In genomic region chr2:230901006-230901405, GRCh38 we compare ENCODE assay signal across 2 cellular contexts.
TF ChIP-seq lines count a peak whose summit lies in the region.

No MANE protein-coding gene starts in this region.

TF ChIP-seq in H1, 55 proteins besides CTCF, POLR2A, EP300 and RAD21:
- no peak for TF ChIP-seq CREB1 (IDR thresholded peaks at IDR 0.05)
- no peak for TF ChIP-seq TCF12 (IDR thresholded peaks at IDR 0.05; ENCODE audit: low read depth, low read length)
TF ChIP-seq in H1: peak in this region for 0.

TF ChIP-seq in GM23338, 12 proteins besides CTCF, POLR2A, EP300 and RAD21:
- TF ChIP-seq, protein P1, sequence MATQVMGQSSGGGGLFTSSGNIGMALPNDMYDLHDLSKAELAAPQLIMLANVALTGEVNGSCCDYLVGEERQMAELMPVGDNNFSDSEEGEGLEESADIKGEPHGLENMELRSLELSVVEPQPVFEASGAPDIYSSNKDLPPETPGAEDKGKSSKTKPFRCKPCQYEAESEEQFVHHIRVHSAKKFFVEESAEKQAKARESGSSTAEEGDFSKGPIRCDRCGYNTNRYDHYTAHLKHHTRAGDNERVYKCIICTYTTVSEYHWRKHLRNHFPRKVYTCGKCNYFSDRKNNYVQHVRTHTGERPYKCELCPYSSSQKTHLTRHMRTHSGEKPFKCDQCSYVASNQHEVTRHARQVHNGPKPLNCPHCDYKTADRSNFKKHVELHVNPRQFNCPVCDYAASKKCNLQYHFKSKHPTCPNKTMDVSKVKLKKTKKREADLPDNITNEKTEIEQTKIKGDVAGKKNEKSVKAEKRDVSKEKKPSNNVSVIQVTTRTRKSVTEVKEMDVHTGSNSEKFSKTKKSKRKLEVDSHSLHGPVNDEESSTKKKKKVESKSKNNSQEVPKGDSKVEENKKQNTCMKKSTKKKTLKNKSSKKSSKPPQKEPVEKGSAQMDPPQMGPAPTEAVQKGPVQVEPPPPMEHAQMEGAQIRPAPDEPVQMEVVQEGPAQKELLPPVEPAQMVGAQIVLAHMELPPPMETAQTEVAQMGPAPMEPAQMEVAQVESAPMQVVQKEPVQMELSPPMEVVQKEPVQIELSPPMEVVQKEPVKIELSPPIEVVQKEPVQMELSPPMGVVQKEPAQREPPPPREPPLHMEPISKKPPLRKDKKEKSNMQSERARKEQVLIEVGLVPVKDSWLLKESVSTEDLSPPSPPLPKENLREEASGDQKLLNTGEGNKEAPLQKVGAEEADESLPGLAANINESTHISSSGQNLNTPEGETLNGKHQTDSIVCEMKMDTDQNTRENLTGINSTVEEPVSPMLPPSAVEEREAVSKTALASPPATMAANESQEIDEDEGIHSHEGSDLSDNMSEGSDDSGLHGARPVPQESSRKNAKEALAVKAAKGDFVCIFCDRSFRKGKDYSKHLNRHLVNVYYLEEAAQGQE (IDR thresholded peaks at IDR 0.05; ENCODE audit: unreplicated experiment), result no peak
- TF ChIP-seq NANOG (IDR thresholded peaks at IDR 0.05; ENCODE audit: borderline replicate concordance) (no peak), EZH2 (IDR thresholded peaks at IDR 0.05; ENCODE audit: low read depth, unreplicated experiment) (no peak), JUNB (IDR thresholded peaks at IDR 0.05; ENCODE audit: unreplicated experiment) (no peak), CREB1 (CRISPR knock-in tag; IDR thresholded peaks at IDR 0.05; ENCODE audit: low read depth) (no peak)
- TF ChIP-seq, protein P2, sequence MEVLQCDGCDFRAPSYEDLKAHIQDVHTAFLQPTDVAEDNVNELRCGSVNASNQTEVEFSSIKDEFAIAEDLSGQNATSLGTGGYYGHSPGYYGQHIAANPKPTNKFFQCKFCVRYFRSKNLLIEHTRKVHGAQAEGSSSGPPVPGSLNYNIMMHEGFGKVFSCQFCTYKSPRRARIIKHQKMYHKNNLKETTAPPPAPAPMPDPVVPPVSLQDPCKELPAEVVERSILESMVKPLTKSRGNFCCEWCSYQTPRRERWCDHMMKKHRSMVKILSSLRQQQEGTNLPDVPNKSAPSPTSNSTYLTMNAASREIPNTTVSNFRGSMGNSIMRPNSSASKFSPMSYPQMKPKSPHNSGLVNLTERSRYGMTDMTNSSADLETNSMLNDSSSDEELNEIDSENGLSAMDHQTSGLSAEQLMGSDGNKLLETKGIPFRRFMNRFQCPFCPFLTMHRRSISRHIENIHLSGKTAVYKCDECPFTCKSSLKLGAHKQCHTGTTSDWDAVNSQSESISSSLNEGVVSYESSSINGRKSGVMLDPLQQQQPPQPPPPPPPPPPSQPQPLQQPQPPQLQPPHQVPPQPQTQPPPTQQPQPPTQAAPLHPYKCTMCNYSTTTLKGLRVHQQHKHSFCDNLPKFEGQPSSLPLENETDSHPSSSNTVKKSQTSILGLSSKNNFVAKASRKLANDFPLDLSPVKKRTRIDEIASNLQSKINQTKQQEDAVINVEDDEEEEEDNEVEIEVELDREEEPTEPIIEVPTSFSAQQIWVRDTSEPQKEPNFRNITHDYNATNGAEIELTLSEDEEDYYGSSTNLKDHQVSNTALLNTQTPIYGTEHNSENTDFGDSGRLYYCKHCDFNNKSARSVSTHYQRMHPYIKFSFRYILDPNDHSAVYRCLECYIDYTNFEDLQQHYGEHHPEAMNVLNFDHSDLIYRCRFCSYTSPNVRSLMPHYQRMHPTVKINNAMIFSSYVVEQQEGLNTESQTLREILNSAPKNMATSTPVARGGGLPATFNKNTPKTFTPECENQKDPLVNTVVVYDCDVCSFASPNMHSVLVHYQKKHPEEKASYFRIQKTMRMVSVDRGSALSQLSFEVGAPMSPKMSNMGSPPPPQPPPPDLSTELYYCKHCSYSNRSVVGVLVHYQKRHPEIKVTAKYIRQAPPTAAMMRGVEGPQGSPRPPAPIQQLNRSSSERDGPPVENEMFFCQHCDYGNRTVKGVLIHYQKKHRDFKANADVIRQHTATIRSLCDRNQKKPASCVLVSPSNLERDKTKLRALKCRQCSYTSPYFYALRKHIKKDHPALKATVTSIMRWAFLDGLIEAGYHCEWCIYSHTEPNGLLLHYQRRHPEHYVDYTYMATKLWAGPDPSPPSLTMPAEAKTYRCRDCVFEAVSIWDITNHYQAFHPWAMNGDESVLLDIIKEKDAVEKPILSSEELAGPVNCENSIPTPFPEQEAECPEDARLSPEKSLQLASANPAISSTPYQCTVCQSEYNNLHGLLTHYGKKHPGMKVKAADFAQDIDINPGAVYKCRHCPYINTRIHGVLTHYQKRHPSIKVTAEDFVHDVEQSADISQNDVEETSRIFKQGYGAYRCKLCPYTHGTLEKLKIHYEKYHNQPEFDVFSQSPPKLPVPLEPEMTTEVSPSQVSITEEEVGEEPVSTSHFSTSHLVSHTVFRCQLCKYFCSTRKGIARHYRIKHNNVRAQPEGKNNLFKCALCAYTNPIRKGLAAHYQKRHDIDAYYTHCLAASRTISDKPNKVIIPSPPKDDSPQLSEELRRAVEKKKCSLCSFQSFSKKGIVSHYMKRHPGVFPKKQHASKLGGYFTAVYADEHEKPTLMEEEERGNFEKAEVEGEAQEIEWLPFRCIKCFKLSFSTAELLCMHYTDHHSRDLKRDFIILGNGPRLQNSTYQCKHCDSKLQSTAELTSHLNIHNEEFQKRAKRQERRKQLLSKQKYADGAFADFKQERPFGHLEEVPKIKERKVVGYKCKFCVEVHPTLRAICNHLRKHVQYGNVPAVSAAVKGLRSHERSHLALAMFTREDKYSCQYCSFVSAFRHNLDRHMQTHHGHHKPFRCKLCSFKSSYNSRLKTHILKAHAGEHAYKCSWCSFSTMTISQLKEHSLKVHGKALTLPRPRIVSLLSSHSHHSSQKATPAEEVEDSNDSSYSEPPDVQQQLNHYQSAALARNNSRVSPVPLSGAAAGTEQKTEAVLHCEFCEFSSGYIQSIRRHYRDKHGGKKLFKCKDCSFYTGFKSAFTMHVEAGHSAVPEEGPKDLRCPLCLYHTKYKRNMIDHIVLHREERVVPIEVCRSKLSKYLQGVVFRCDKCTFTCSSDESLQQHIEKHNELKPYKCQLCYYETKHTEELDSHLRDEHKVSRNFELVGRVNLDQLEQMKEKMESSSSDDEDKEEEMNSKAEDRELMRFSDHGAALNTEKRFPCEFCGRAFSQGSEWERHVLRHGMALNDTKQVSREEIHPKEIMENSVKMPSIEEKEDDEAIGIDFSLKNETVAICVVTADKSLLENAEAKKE (CRISPR knock-in tag; IDR thresholded peaks at IDR 0.05), result no peak
- TF ChIP-seq, protein P3, sequence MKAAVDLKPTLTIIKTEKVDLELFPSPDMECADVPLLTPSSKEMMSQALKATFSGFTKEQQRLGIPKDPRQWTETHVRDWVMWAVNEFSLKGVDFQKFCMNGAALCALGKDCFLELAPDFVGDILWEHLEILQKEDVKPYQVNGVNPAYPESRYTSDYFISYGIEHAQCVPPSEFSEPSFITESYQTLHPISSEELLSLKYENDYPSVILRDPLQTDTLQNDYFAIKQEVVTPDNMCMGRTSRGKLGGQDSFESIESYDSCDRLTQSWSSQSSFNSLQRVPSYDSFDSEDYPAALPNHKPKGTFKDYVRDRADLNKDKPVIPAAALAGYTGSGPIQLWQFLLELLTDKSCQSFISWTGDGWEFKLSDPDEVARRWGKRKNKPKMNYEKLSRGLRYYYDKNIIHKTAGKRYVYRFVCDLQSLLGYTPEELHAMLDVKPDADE (IDR thresholded peaks at IDR 0.05), result no peak
TF ChIP-seq in GM23338: peak in this region for 0.
